In genomic region chr15:52262364-52262763, GRCh38 we compare ENCODE assay signal across 9 cellular contexts. TPM values are rescaled to one million over a fixed set of nuclear protein-coding genes. Genes with fewer than 3 reads are reported as not detected.
DNase-seq lines count a peak whose midpoint lies in the region; ATAC-seq lines count a peak whose summit lies in the region.
"Had no signal": no experiment of that assay in that cellular context is flagged by ENCODE, and none has a peak within 500 bp of the region (broad histone marks: within the 10 kb centered on the region; RNA-seq: fewer than 3 reads in every experiment).

No MANE protein-coding gene starts in this region.

- intact Hi-C loops in activated CD4-positive, alpha-beta T cell treated with anti-CD3 and anti-CD28 coated beads, Interleukin-2, amount 10 ng/mL, durations not matched to agents 24 days and 14 days (cut with micrococcal nuclease), result loop anchor here (2.0 kb wide), 2 partner anchors 266 to 296 kb away; partner anchors contain the start of gene MYO5A

- H3K27ac Mint-ChIP-seq in activated CD4-positive, alpha-beta T cell treated with anti-CD3 and anti-CD28 coated beads, Interleukin-2, amount 10 ng/mL, durations not matched to agents 24 days and 14 days, result peak overlapping the region; percentile 94
- H3K27ac Mint-ChIP-seq in activated naive CD8-positive, alpha-beta T cell treated with anti-CD3 and anti-CD28 coated beads for 36 hours, result peak overlapping the region; percentile 84

- H3K27me3 Mint-ChIP-seq in activated CD4-positive, alpha-beta T cell treated with anti-CD3 and anti-CD28 coated beads, Interleukin-2, amount 10 ng/mL, durations not matched to agents 24 days and 14 days, result no peaks in the 10 kb centered on the region
- H3K27me3 Mint-ChIP-seq in activated naive CD8-positive, alpha-beta T cell treated with anti-CD3 and anti-CD28 coated beads for 36 hours, result no peaks in the 10 kb centered on the region

- H3K36me3 Mint-ChIP-seq in activated CD4-positive, alpha-beta T cell treated with anti-CD3 and anti-CD28 coated beads, Interleukin-2, amount 10 ng/mL, durations not matched to agents 24 days and 14 days (ENCODE audit: low read depth), result peaks cover 4% of the 10 kb centered on the region
- H3K36me3 Mint-ChIP-seq in activated naive CD8-positive, alpha-beta T cell treated with anti-CD3 and anti-CD28 coated beads for 36 hours, result peaks cover 7% of the 10 kb centered on the region

- H3K4me1 Mint-ChIP-seq in activated CD4-positive, alpha-beta T cell treated with anti-CD3 and anti-CD28 coated beads, Interleukin-2, amount 10 ng/mL, durations not matched to agents 24 days and 14 days, result peaks cover 38% of the 10 kb centered on the region
- H3K4me1 Mint-ChIP-seq in activated naive CD8-positive, alpha-beta T cell treated with anti-CD3 and anti-CD28 coated beads for 36 hours, result peaks cover 29% of the 10 kb centered on the region

- no peak for DNase-seq in activated CD4-positive, alpha-beta T cell treated with anti-CD3 and anti-CD28 coated beads, Interleukin-2, amount 10 ng/mL, durations not matched to agents 24 days and 14 days
- no peak for DNase-seq in activated CD4-positive, alpha-beta T cell treated with anti-CD3 and anti-CD28 coated beads for 48 hours
- no peak for DNase-seq in activated naive CD8-positive, alpha-beta T cell treated with anti-CD3 and anti-CD28 coated beads for 36 hours
- DNase-seq in islet precursor cell (peak; percentile 63), DMS153 treated with DMSO at 0.1 percent for 48 hours (lab: John Stamatoyannopoulos, UW; ENCODE audit: unreplicated experiment) (no peak), NOMO-1 treated with DMSO at 0.1 percent for 48 hours (lab: John Stamatoyannopoulos, UW; ENCODE audit: unreplicated experiment) (no peak)
- DNase-seq: activated gamma-delta T cell had no signal

- H3K9me3 ChIP-seq in subcutaneous abdominal adipose tissue (ENCODE audit: control insufficient read depth in 5 of 5, low read length in 5 of 5), result no peaks in the 10 kb centered on the region

- ATAC-seq in HG03378 (IDR thresholded peaks at IDR 0.05; ENCODE audit: unreplicated experiment), result no peak

- peak overlapping the region; percentile 81 for H3K4me3 Mint-ChIP-seq in activated CD4-positive, alpha-beta T cell treated with anti-CD3 and anti-CD28 coated beads, Interleukin-2, amount 10 ng/mL, durations not matched to agents 24 days and 14 days
- H3K4me3 Mint-ChIP-seq in activated naive CD8-positive, alpha-beta T cell treated with anti-CD3 and anti-CD28 coated beads for 36 hours, result peak overlapping the region; percentile 44

- peaks cover 0 to 17% (median 2%) of the 10 kb centered on the region in 5 donors for H3K36me3 ChIP-seq in subcutaneous abdominal adipose tissue (ENCODE audit: control insufficient read depth in 5 of 5, insufficient read depth in 5 of 5, low read length in 5 of 5)

- H3K4me3 ChIP-seq in subcutaneous abdominal adipose tissue (ENCODE audit: low read depth in 1 of 5, low read length in 5 of 5), result no peak overlapping the region

- peaks cover 11 to 38% (median 31%) of the 10 kb centered on the region in 5 donors for H3K4me1 ChIP-seq in subcutaneous abdominal adipose tissue (ENCODE audit: control insufficient read depth in 5 of 5, insufficient read depth in 5 of 5, low read length in 5 of 5)

- H3K27ac ChIP-seq in subcutaneous abdominal adipose tissue (ENCODE audit: low read depth, low read length), result peak overlapping the region; percentile 67

- peak overlapping the region in 1 of 5 donors; percentile 17 for H3K9ac ChIP-seq in subcutaneous abdominal adipose tissue (ENCODE audit: low read length in 5 of 5)

- H3K27me3 ChIP-seq in subcutaneous abdominal adipose tissue (ENCODE audit: control insufficient read depth in 5 of 5, insufficient read depth in 4 of 5, low read length in 5 of 5), result no peaks in the 10 kb centered on the region

- no peaks in the 10 kb centered on the region for H3K9me3 Mint-ChIP-seq in activated CD4-positive, alpha-beta T cell treated with anti-CD3 and anti-CD28 coated beads, Interleukin-2, amount 10 ng/mL, durations not matched to agents 24 days and 14 days
- no peaks in the 10 kb centered on the region for H3K9me3 Mint-ChIP-seq in activated naive CD8-positive, alpha-beta T cell treated with anti-CD3 and anti-CD28 coated beads for 36 hours

RNA-seq across cellular contexts. Expression of gene MYO5C, which starts 33.2 kb away (rescaled TPM):
- total RNA-seq in activated CD4-positive, alpha-beta T cell treated with anti-CD3 and anti-CD28 coated beads, Interleukin-2, amount 10 ng/mL, durations not matched to agents 24 days and 14 days, result 0.24 and 0.30 TPM in 2 replicates
- under 1 TPM; 0.56 to 0.98 TPM for total RNA-seq in activated naive CD8-positive, alpha-beta T cell treated with anti-CD3 and anti-CD28 coated beads for 36 hours
